In genomic region chr1:209162651-209163050, GRCh38 we compare ENCODE assay signal across 33 cellular contexts.
DNase-seq lines count a peak whose midpoint lies in the region; ATAC-seq, FAIRE-seq and TF ChIP-seq lines count a peak whose summit lies in the region.
"Had no signal": no experiment of that assay in that cellular context is flagged by ENCODE, and none has a peak within 500 bp of the region (broad histone marks: within the 10 kb centered on the region; RNA-seq: fewer than 3 reads in every experiment).

No MANE protein-coding gene starts in this region.

- H3K27me3 ChIP-seq in bronchial epithelial cell (ENCODE audit: control insufficient read depth, insufficient read depth, low read length), result peaks cover 6% of the 10 kb centered on the region
- no peaks in the 10 kb centered on the region for H3K27me3 ChIP-seq in gastroesophageal sphincter
- H3K27me3 ChIP-seq in H7 (ENCODE audit: control insufficient read depth, insufficient read depth, low read length), result no peaks in the 10 kb centered on the region; the same call in 1 of the 2 replicates
- H3K27me3 ChIP-seq: suprapubic skin had no signal

- no peaks in the 10 kb centered on the region for H3K9me3 ChIP-seq in gastroesophageal sphincter
- H3K9me3 ChIP-seq: suprapubic skin had no signal

- no peaks in the 10 kb centered on the region for H3K36me3 ChIP-seq in bronchial epithelial cell (ENCODE audit: control insufficient read depth, insufficient read depth, low read length)
- no peaks in the 10 kb centered on the region for H3K36me3 ChIP-seq in gastroesophageal sphincter
- no peaks in the 10 kb centered on the region for H3K36me3 ChIP-seq in H7 (replicated peaks; ENCODE audit: control insufficient read depth, insufficient read depth, low read length)
- H3K36me3 ChIP-seq: heart right ventricle, suprapubic skin, WERI-Rb-1 had no signal

- no peak for TF ChIP-seq EP300 in gastroesophageal sphincter (IDR thresholded peaks at IDR 0.05)

- H3K27ac Mint-ChIP-seq in osteocyte (ENCODE audit: unreplicated experiment) (no peak overlapping the region), WTC11 (no peak overlapping the region)
- H3K27ac Mint-ChIP-seq: activated CD4-positive, alpha-beta T cell treated with anti-CD3 and anti-CD28 coated beads, Interleukin-2, amount 10 ng/mL, durations not matched to agents 7 days and 5 days; activated CD8-positive, alpha-beta memory T cell treated with anti-CD3 and anti-CD28 coated beads, Interleukin-2, amount 10 ng/mL, durations not matched to agents 7 days and 5 days; activated T-cell treated with anti-CD3 and anti-CD28 coated beads, Interleukin-2, amount 50 U/mL, for 72 hours; CD4-positive, CD25-positive, alpha-beta regulatory T cell; HFFc6; memory B cell; naive thymus-derived CD4-positive, alpha-beta T cell; stimulated activated effector memory CD8-positive, alpha-beta T cell treated with anti-CD3 and anti-CD28 coated beads, Interleukin-12 subunit alpha, Interleukin-12 subunit beta, amount 100 ng/mL, for 72 hours had no signal

- H3K9me3 Mint-ChIP-seq in osteocyte (ENCODE audit: unreplicated experiment) (peaks cover 4% of the 10 kb centered on the region), WTC11 (peaks cover 19% of the 10 kb centered on the region)
- H3K9me3 Mint-ChIP-seq: activated CD4-positive, alpha-beta T cell treated with anti-CD3 and anti-CD28 coated beads, Interleukin-2, amount 10 ng/mL, durations not matched to agents 7 days and 5 days; HFFc6; stimulated activated effector memory CD8-positive, alpha-beta T cell treated with anti-CD3 and anti-CD28 coated beads, Interleukin-12 subunit alpha, Interleukin-12 subunit beta, amount 100 ng/mL, for 72 hours had no signal

- H3K4me1 ChIP-seq in gastroesophageal sphincter, result no peaks in the 10 kb centered on the region
- H3K4me1 ChIP-seq: heart right ventricle, suprapubic skin had no signal

- H3K36me3 Mint-ChIP-seq in osteocyte (ENCODE audit: unreplicated experiment) (no peaks in the 10 kb centered on the region), WTC11 (peaks cover 14% of the 10 kb centered on the region)
- H3K36me3 Mint-ChIP-seq: activated CD8-positive, alpha-beta memory T cell treated with anti-CD3 and anti-CD28 coated beads, Interleukin-2, amount 10 ng/mL, durations not matched to agents 7 days and 5 days; CD4-positive, CD25-positive, alpha-beta regulatory T cell; memory B cell; naive thymus-derived CD4-positive, alpha-beta T cell; stimulated activated effector memory CD8-positive, alpha-beta T cell treated with anti-CD3 and anti-CD28 coated beads, Interleukin-12 subunit alpha, Interleukin-12 subunit beta, amount 100 ng/mL, for 72 hours had no signal

- CTCF ChIA-PET in WTC11 (lab: Charles Lee), result no interaction called here

- POLR2A ChIA-PET in WTC11 (lab: Charles Lee), result interaction anchor here (0.7 kb wide), 1 partner anchor 625 kb away, joined by 3 read pairs; no protein-coding TSS in a partner anchor

- ATAC-seq in gastroesophageal sphincter (no peak), WTC11 (no peak)
- ATAC-seq: activated CD8-positive, alpha-beta memory T cell treated with anti-CD3 and anti-CD28 coated beads, Interleukin-2, amount 10 ng/mL, durations not matched to agents 7 days and 5 days; activated T-cell treated with anti-CD3 and anti-CD28 coated beads, Interleukin-2, amount 50 U/mL, for 72 hours; K562; left colon; naive thymus-derived CD4-positive, alpha-beta T cell; stimulated activated effector memory CD8-positive, alpha-beta T cell treated with anti-CD3 and anti-CD28 coated beads, Interleukin-12 subunit alpha, Interleukin-12 subunit beta, amount 100 ng/mL, for 72 hours had no signal

- H3K27me3 Mint-ChIP-seq in osteocyte (ENCODE audit: unreplicated experiment) (no peaks in the 10 kb centered on the region), WTC11 (ENCODE audit: low read depth) (no peaks in the 10 kb centered on the region; the same call in 1 of the 2 replicates)
- H3K27me3 Mint-ChIP-seq: activated CD4-positive, alpha-beta T cell treated with anti-CD3 and anti-CD28 coated beads, Interleukin-2, amount 10 ng/mL, durations not matched to agents 7 days and 5 days; activated CD8-positive, alpha-beta memory T cell treated with anti-CD3 and anti-CD28 coated beads, Interleukin-2, amount 10 ng/mL, durations not matched to agents 7 days and 5 days; CD4-positive, CD25-positive, alpha-beta regulatory T cell; memory B cell had no signal

- TF ChIP-seq CTCF in bronchial epithelial cell (IDR thresholded peaks at IDR 0.05; ENCODE audit: insufficient read depth, low read length, severe bottlenecking), result no peak
- no peak for TF ChIP-seq CTCF in osteocyte (IDR thresholded peaks at IDR 0.05)
- no peak for TF ChIP-seq CTCF in gastroesophageal sphincter (IDR thresholded peaks at IDR 0.05)
- TF ChIP-seq CTCF in WTC11 (IDR thresholded peaks at IDR 0.05), result no peak

- H3K4me3 Mint-ChIP-seq in osteocyte (ENCODE audit: unreplicated experiment) (no peak overlapping the region), WTC11 (no peak overlapping the region)
- H3K4me3 Mint-ChIP-seq: activated CD4-positive, alpha-beta T cell treated with anti-CD3 and anti-CD28 coated beads, Interleukin-2, amount 10 ng/mL, durations not matched to agents 7 days and 5 days; activated CD8-positive, alpha-beta memory T cell treated with anti-CD3 and anti-CD28 coated beads, Interleukin-2, amount 10 ng/mL, durations not matched to agents 7 days and 5 days; activated T-cell treated with anti-CD3 and anti-CD28 coated beads, Interleukin-2, amount 50 U/mL, for 72 hours; CD4-positive, CD25-positive, alpha-beta regulatory T cell; HFFc6; memory B cell; naive thymus-derived CD4-positive, alpha-beta T cell; stimulated activated effector memory CD8-positive, alpha-beta T cell treated with anti-CD3 and anti-CD28 coated beads, Interleukin-12 subunit alpha, Interleukin-12 subunit beta, amount 100 ng/mL, for 72 hours had no signal

- H3K4me3 ChIP-seq in bronchial epithelial cell (ENCODE audit: low read depth, low read length) (no peak overlapping the region), gastroesophageal sphincter (no peak overlapping the region), H7 (ENCODE audit: insufficient read depth, low read depth, low read length) (no peak overlapping the region)
- H3K4me3 ChIP-seq: GM23248, heart right ventricle, K562, SK-N-MC, suprapubic skin had no signal

- 58 to 88% methylated on average over 1 to 2 of the region's 3 CpGs for WGBS in gastroesophageal sphincter (ENCODE audit: low coverage in 1 of 2), 2 donors

- FAIRE-seq in bronchial epithelial cell (lab: Jason Lieb, UNC), result peak; percentile 72
- FAIRE-seq: K562, urothelium cell line had no signal

- H3K27ac ChIP-seq in gastroesophageal sphincter, result no peak overlapping the region
- H3K27ac ChIP-seq: GM23248, heart right ventricle, SK-N-MC, suprapubic skin, WERI-Rb-1 had no signal

- no peaks in the 10 kb centered on the region for H3K4me1 Mint-ChIP-seq in osteocyte (ENCODE audit: unreplicated experiment)
- H3K4me1 Mint-ChIP-seq in WTC11, result peaks cover 30% of the 10 kb centered on the region
- H3K4me1 Mint-ChIP-seq: activated CD4-positive, alpha-beta T cell treated with anti-CD3 and anti-CD28 coated beads, Interleukin-2, amount 10 ng/mL, durations not matched to agents 7 days and 5 days; activated CD8-positive, alpha-beta memory T cell treated with anti-CD3 and anti-CD28 coated beads, Interleukin-2, amount 10 ng/mL, durations not matched to agents 7 days and 5 days; CD4-positive, CD25-positive, alpha-beta regulatory T cell; memory B cell; naive thymus-derived CD4-positive, alpha-beta T cell; stimulated activated effector memory CD8-positive, alpha-beta T cell treated with anti-CD3 and anti-CD28 coated beads, Interleukin-12 subunit alpha, Interleukin-12 subunit beta, amount 100 ng/mL, for 72 hours had no signal

- TF ChIP-seq POLR2A in gastroesophageal sphincter (IDR thresholded peaks at IDR 0.05), result no peak

- DNase-seq in EH (ENCODE audit: low read depth), result peak; percentile 1
- peak; percentile 53 to 88 for DNase-seq in NCI-H446 (lab: John Stamatoyannopoulos, UW)
- DNase-seq in bronchial epithelial cell (ENCODE audit: low read depth), result no peak
- peak; percentile 31 for DNase-seq in pons (ENCODE audit: low spot score)
- no peak for DNase-seq in osteocyte (ENCODE audit: extremely low spot score, unreplicated experiment)
- DNase-seq in H7, result no peak
- no peak for DNase-seq in WTC11 (ENCODE audit: low spot score)
- DNase-seq: ACHN; activated CD4-positive, alpha-beta T cell treated with anti-CD3 and anti-CD28 coated beads, Interleukin-2, amount 10 ng/mL, durations not matched to agents 7 days and 5 days; activated CD8-positive, alpha-beta memory T cell treated with anti-CD3 and anti-CD28 coated beads, Interleukin-2, amount 10 ng/mL, durations not matched to agents 7 days and 5 days; activated naive CD4-positive, alpha-beta T cell treated with Interleukin-2 at 50 U/mL for 16 hours; activated T-cell treated with anti-CD3 and anti-CD28 coated beads, Interleukin-2, amount 50 U/mL, for 72 hours; caudate nucleus; CD4-positive, CD25-positive, alpha-beta regulatory T cell; GM23248; heart right ventricle; HFFc6; left colon; naive thymus-derived CD4-positive, alpha-beta T cell; NCI-H1694 treated with DMSO at 0.1 percent for 48 hours; NCI-H69; occipital lobe; retina; RPMI8226; stimulated activated CD4-positive, alpha-beta T cell treated with anti-CD3 and anti-CD28 coated beads, Interleukin-2, amount 100 ng/mL, for 48 hours; WERI-Rb-1 had no signal

TF ChIP-seq in WTC11, 78 proteins besides CTCF, POLR2A, EP300 and RAD21 (continues in another document):
- TF ChIP-seq HMGA2 (CRISPR knock-in tag; IDR thresholded peaks at IDR 0.05) (no peak), IRF2 (CRISPR knock-in tag; IDR thresholded peaks at IDR 0.05; ENCODE audit: borderline replicate concordance, low read depth) (no peak), FOXK1 (CRISPR knock-in tag; IDR thresholded peaks at IDR 0.05) (no peak)

Comparison
In these comparisons a context has a peak if more than half of its experiments do, and no peak if none do; other contexts are left out.
1. DNase-seq: peak in EH (single experiment), NCI-H446 (2 of 2) and pons (single experiment); none in bronchial epithelial cell (single experiment), osteocyte (single experiment), H7 (single experiment) and WTC11 (single experiment).